ENCODE assay signal across 16 cellular contexts in genomic region chr20:23928788-23929187, GRCh38. TPM values are rescaled to one million over a fixed set of nuclear protein-coding genes. Genes with fewer than 3 reads are reported as not detected.
A peak's percentile ranks its signal among the peaks of the same experiment; 100 is the strongest.
DNase-seq lines count a peak whose midpoint lies in the region; ATAC-seq and TF ChIP-seq lines count a peak whose summit lies in the region.
"Had no signal": no experiment of that assay in that cellular context is flagged by ENCODE, and none has a peak within 500 bp of the region (broad histone marks: within the 10 kb centered on the region; RNA-seq: fewer than 3 reads in every experiment).

No MANE protein-coding gene starts in this region.

- no peaks in the 10 kb centered on the region for H3K36me3 Mint-ChIP-seq in neural progenitor cell

- no peak overlapping the region for H3K27ac ChIP-seq in upper lobe of right lung
- H3K27ac ChIP-seq in neural progenitor cell, result no peak overlapping the region
- H3K27ac ChIP-seq: ascending aorta, spleen had no signal

- H3K4me3 ChIP-seq in upper lobe of right lung (no peak overlapping the region), neural progenitor cell (no peak overlapping the region)
- H3K4me3 ChIP-seq: ascending aorta, spleen had no signal

- no peak overlapping the region for H3K4me2 ChIP-seq in neural progenitor cell

- TF ChIP-seq CTCF in upper lobe of right lung (IDR thresholded peaks at IDR 0.05) (no peak), neural progenitor cell (IDR thresholded peaks at IDR 0.05) (no peak)

- H3K9ac ChIP-seq in neural progenitor cell, result no peak overlapping the region

- H3K27ac Mint-ChIP-seq in neural progenitor cell, result no peak overlapping the region

- H3K9me3 Mint-ChIP-seq in neural progenitor cell, result peaks cover 5% of the 10 kb centered on the region

- no peaks in the 10 kb centered on the region for H4K20me1 ChIP-seq in neural progenitor cell (ENCODE audit: low read depth)

- H3F3A ChIP-seq in neural progenitor cell (ENCODE audit: low read depth), result no peaks in the 10 kb centered on the region

- ATAC-seq in upper lobe of right lung, result no peak
- no peak for ATAC-seq in GM19467 (IDR thresholded peaks at IDR 0.05; ENCODE audit: unreplicated experiment)
- ATAC-seq: SK-N-SH treated with all-trans-retinoic acid at 6 μM for 48 hours had no signal

- peaks cover 8% of the 10 kb centered on the region for H3K27me3 Mint-ChIP-seq in neural progenitor cell (ENCODE audit: insufficient read depth, low read depth)

- no peaks in the 10 kb centered on the region for H3K4me1 Mint-ChIP-seq in neural progenitor cell

- H3K36me3 ChIP-seq in upper lobe of right lung (no peaks in the 10 kb centered on the region), neural progenitor cell (no peaks in the 10 kb centered on the region)
- H3K36me3 ChIP-seq: ascending aorta, spleen had no signal

- H3K9me3 ChIP-seq in upper lobe of right lung, result no peaks in the 10 kb centered on the region
- H3K9me3 ChIP-seq in neural progenitor cell (ENCODE audit: low read depth), result no peaks in the 10 kb centered on the region
- H3K9me3 ChIP-seq: ascending aorta had no signal

- intact Hi-C loops in upper lobe of right lung (cut with DNase I), result no loop called here

- H2AFZ ChIP-seq in neural progenitor cell (replicated peaks), result no peak overlapping the region

- no peaks in the 10 kb centered on the region for H3K79me2 ChIP-seq in neural progenitor cell (ENCODE audit: low read depth)

- no peak overlapping the region for H3K4me3 Mint-ChIP-seq in neural progenitor cell

- no peaks in the 10 kb centered on the region for H3K4me1 ChIP-seq in upper lobe of right lung
- H3K4me1 ChIP-seq in neural progenitor cell, result no peaks in the 10 kb centered on the region
- H3K4me1 ChIP-seq: ascending aorta had no signal

- H3K27me3 ChIP-seq in upper lobe of right lung (no peaks in the 10 kb centered on the region), neural progenitor cell (no peaks in the 10 kb centered on the region)
- H3K27me3 ChIP-seq: ascending aorta had no signal

- DNase-seq in stimulated activated CD4-positive, alpha-beta T cell treated with anti-CD3 and anti-CD28 coated beads, Interleukin-1b, Interleukin-23, amount 100 ng/mL, for 48 hours, result peak; percentile 34
- DNase-seq in stimulated activated CD4-positive, alpha-beta T cell treated with anti-CD3 and anti-CD28 coated beads, Interleukin-12 subunit alpha, Interleukin-12 subunit beta, amount 100 ng/mL, for 4 hours, result no peak
- peak; percentile 25 for DNase-seq in activated CD4-positive, alpha-beta T cell treated with anti-CD3 and anti-CD28 coated beads, Interleukin-2, amount 50 U/mL, for 1 hour
- DNase-seq in effector CD4-positive, alpha-beta T cell, result peak; percentile 19
- DNase-seq in upper lobe of right lung, result peak; percentile 42
- no peak for DNase-seq in COLO829 (ENCODE audit: low spot score)
- DNase-seq in neural progenitor cell (ENCODE audit: low spot score), result no peak
- DNase-seq: GDM1, glutamatergic neuron, NCI-H526 treated with DMSO at 0.1 percent for 48 hours, occipital lobe, spleen had no signal

RNA-seq across cellular contexts. Expression of gene CST5, which starts 49.2 kb away (rescaled TPM):
- total RNA-seq in upper lobe of right lung (0.55 TPM), neural progenitor cell (ENCODE audit: low replicate concordance) (not detected in 2 replicates)
- total RNA-seq: ascending aorta, liver, occipital lobe, spleen had no signal

RNA-seq across cellular contexts. Expression of gene GGTLC1, which starts 59.8 kb away (rescaled TPM):
- total RNA-seq in upper lobe of right lung (105 TPM), neural progenitor cell (ENCODE audit: low replicate concordance) (not detected in 2 replicates)
- total RNA-seq: ascending aorta, liver, occipital lobe, spleen had no signal

Comparison
In these comparisons a context has a peak if more than half of its experiments do, and no peak if none do; other contexts are left out.
1. DNase-seq: peak in stimulated activated CD4-positive, alpha-beta T cell treated with anti-CD3 and anti-CD28 coated beads, Interleukin-1b, Interleukin-23, amount 100 ng/mL, for 48 hours (single experiment), activated CD4-positive, alpha-beta T cell treated with anti-CD3 and anti-CD28 coated beads, Interleukin-2, amount 50 U/mL, for 1 hour (single experiment), effector CD4-positive, alpha-beta T cell (single experiment) and upper lobe of right lung (single experiment); none in stimulated activated CD4-positive, alpha-beta T cell treated with anti-CD3 and anti-CD28 coated beads, Interleukin-12 subunit alpha, Interleukin-12 subunit beta, amount 100 ng/mL, for 4 hours (single experiment), COLO829 (single experiment) and neural progenitor cell (single experiment).
2. RNA of gene GGTLC1, which starts 59.8 kb away (total RNA-seq): 105 TPM in upper lobe of right lung (single experiment); not detected in neural progenitor cell; every median in the first group is over 100 times any median in the second.